Comparison of ENCODE assay signal across 25 cellular contexts in genomic region chr1:174448531-174448883, GRCh38. TPM values are rescaled to one million over a fixed set of nuclear protein-coding genes. Genes with fewer than 3 reads are reported as not detected.
"Had no signal": no experiment of that assay in that cellular context is flagged by ENCODE, and none has a peak within 500 bp of the region (broad histone marks: within the 10 kb centered on the region; RNA-seq: fewer than 3 reads in every experiment).

No MANE protein-coding gene starts in this region.

- H3K4me3 Mint-ChIP-seq: activated B cell treated with CpG ODN at 0.5 μM for 24 hours; activated CD4-positive, alpha-beta T cell treated with anti-CD3 and anti-CD28 coated beads for 36 hours; activated naive CD8-positive, alpha-beta T cell treated with anti-CD3 and anti-CD28 coated beads, Interleukin-2, amount 10 ng/mL, durations not matched to agents 7 days and 5 days; activated T-cell treated with anti-CD3 and anti-CD28 coated beads, Interleukin-2, amount 50 U/mL, for 24 hours; immature natural killer cell; naive B cell; neural progenitor cell; T-helper 1 cell treated with Interleukin-12 subunit alpha and Interleukin-12 subunit beta and Interleukin-4 antibody, amounts not matched to agents 30 μg/mL and 1 μg/mL, for 36 hours had no signal

- H3K36me3 ChIP-seq: breast epithelium, neural progenitor cell, thyroid gland, upper lobe of right lung had no signal

- DNase-seq: activated B cell treated with CpG ODN at 0.5 μM for 24 hours; activated CD4-positive, alpha-beta T cell treated with anti-CD3 and anti-CD28 coated beads for 36 hours; activated CD4-positive, alpha-beta T cell treated with anti-CD3 and anti-CD28 coated beads, Interleukin-2, amount 50 U/mL, for 4 hours; activated CD8-positive, alpha-beta memory T cell treated with anti-CD3 and anti-CD28 coated beads for 24 hours; activated CD8-positive, alpha-beta memory T cell treated with anti-CD3 and anti-CD28 coated beads, Interleukin-2, amount 50 U/mL, for 4 hours; activated naive CD4-positive, alpha-beta T cell; activated naive CD8-positive, alpha-beta T cell treated with anti-CD3 and anti-CD28 coated beads, Interleukin-2, amount 10 ng/mL, durations not matched to agents 7 days and 5 days; activated T-cell treated with anti-CD3 and anti-CD28 coated beads, Interleukin-2, amount 50 U/mL, for 24 hours; amniotic stem cell; effector CD8-positive, alpha-beta T cell; foreskin keratinocyte; immature natural killer cell; naive B cell; spleen; stimulated activated CD4-positive, alpha-beta T cell treated with anti-CD3 and anti-CD28 coated beads, Interleukin-4, amount 100 ng/mL, for 1 hour; stimulated activated naive CD4-positive, alpha-beta T cell; T1000; thyroid gland; upper lobe of right lung had no signal

- H3K27me3 ChIP-seq: breast epithelium, foreskin keratinocyte, neural progenitor cell, spleen, thyroid gland, upper lobe of right lung had no signal

- H3K4me3 ChIP-seq: breast epithelium, lung, neural progenitor cell, spleen, thyroid gland, upper lobe of right lung had no signal

- H3K4me1 ChIP-seq: breast epithelium, foreskin keratinocyte, spleen, thyroid gland had no signal

- H3K36me3 Mint-ChIP-seq: immature natural killer cell, neural progenitor cell had no signal

- H3K27ac ChIP-seq: breast epithelium, foreskin keratinocyte, neural progenitor cell, spleen, thyroid gland, upper lobe of right lung had no signal

- H3K9me3 ChIP-seq: spleen, thyroid gland, upper lobe of right lung had no signal

- H3K9me3 Mint-ChIP-seq: activated B cell treated with CpG ODN at 0.5 μM for 24 hours; activated naive CD8-positive, alpha-beta T cell treated with anti-CD3 and anti-CD28 coated beads, Interleukin-2, amount 10 ng/mL, durations not matched to agents 7 days and 5 days; activated T-cell treated with anti-CD3 and anti-CD28 coated beads, Interleukin-2, amount 50 U/mL, for 24 hours; activated T-helper 2 cell treated with anti-CD3 and anti-CD28 coated beads, Interferon-gamma antibody, Interleukin-2, Interleukin-4, amounts not matched to agents 10 μg/mL and 5 μg/mL and 100 μg/mL, durations not matched to agents 14 hours and 24 hours and 36 hours; immature natural killer cell; naive B cell; neural progenitor cell; T-helper 1 cell treated with Interleukin-12 subunit alpha and Interleukin-12 subunit beta and Interleukin-4 antibody, amounts not matched to agents 30 μg/mL and 1 μg/mL, for 36 hours had no signal

- H3K27ac Mint-ChIP-seq: activated B cell treated with CpG ODN at 0.5 μM for 24 hours; activated CD4-positive, alpha-beta T cell treated with anti-CD3 and anti-CD28 coated beads for 36 hours; activated naive CD8-positive, alpha-beta T cell treated with anti-CD3 and anti-CD28 coated beads, Interleukin-2, amount 10 ng/mL, durations not matched to agents 7 days and 5 days; activated T-cell treated with anti-CD3 and anti-CD28 coated beads, Interleukin-2, amount 50 U/mL, for 24 hours; activated T-helper 2 cell treated with anti-CD3 and anti-CD28 coated beads, Interferon-gamma antibody, Interleukin-2, Interleukin-4, amounts not matched to agents 10 μg/mL and 5 μg/mL and 100 μg/mL, durations not matched to agents 14 hours and 24 hours and 36 hours; immature natural killer cell; neural progenitor cell; T-helper 1 cell treated with Interleukin-12 subunit alpha and Interleukin-12 subunit beta and Interleukin-4 antibody, amounts not matched to agents 30 μg/mL and 1 μg/mL, for 36 hours had no signal

- H3K27me3 Mint-ChIP-seq: activated B cell treated with CpG ODN at 0.5 μM for 24 hours; activated CD4-positive, alpha-beta T cell treated with anti-CD3 and anti-CD28 coated beads for 36 hours; activated naive CD8-positive, alpha-beta T cell treated with anti-CD3 and anti-CD28 coated beads, Interleukin-2, amount 10 ng/mL, durations not matched to agents 7 days and 5 days; activated T-cell treated with anti-CD3 and anti-CD28 coated beads, Interleukin-2, amount 50 U/mL, for 24 hours; naive B cell had no signal

RNA-seq across cellular contexts. Expression of gene GPR52, which starts 0.7 kb away (rescaled TPM):
- total RNA-seq: kidney epithelial cell had no signal
- polyA plus RNA-seq: foreskin keratinocyte, immature natural killer cell had no signal
